ENCODE assay signal across 8 cellular contexts in genomic region chr18:57630002-57630758, GRCh38. TPM values are rescaled to one million over a fixed set of nuclear protein-coding genes. Genes with fewer than 3 reads are reported as not detected.
DNase-seq lines count a peak whose midpoint lies in the region; ATAC-seq and TF ChIP-seq lines count a peak whose summit lies in the region.

No MANE protein-coding gene starts in this region.

- TF ChIP-seq CTCF in liver (IDR thresholded peaks at IDR 0.05; ENCODE audit: low read depth, low read length, missing input control) = peak; percentile 68

- H3K36me3 ChIP-seq in CD4-positive, CD25-positive, alpha-beta regulatory T cell (ENCODE audit: control insufficient read depth, insufficient read depth, low read length) = no peaks in the 10 kb centered on the region
- H3K36me3 ChIP-seq in liver (ENCODE audit: control insufficient read depth in 4 of 4, insufficient read depth in 3 of 4, low read depth in 1 of 4, low read length in 3 of 4) = no peaks in the 10 kb centered on the region

- no peaks in the 10 kb centered on the region for H3K9me3 ChIP-seq in CD4-positive, CD25-positive, alpha-beta regulatory T cell (ENCODE audit: control insufficient read depth in 2 of 2, low read length in 2 of 2)
- H3K9me3 ChIP-seq in liver (ENCODE audit: control insufficient read depth in 4 of 4, low read length in 3 of 4) = no peaks in the 10 kb centered on the region

- peak overlapping the region; percentile 71 for H3K27ac ChIP-seq in CD4-positive, CD25-positive, alpha-beta regulatory T cell (ENCODE audit: insufficient read depth, low read length, poor library complexity, severe bottlenecking)
- peak overlapping the region; percentile 51 to 85 for H3K27ac ChIP-seq in liver (ENCODE audit: low read depth in 1 of 2, low read length in 2 of 2)

- peaks cover 4% of the 10 kb centered on the region for H3K27me3 Mint-ChIP-seq in CD4-positive, CD25-positive, alpha-beta regulatory T cell

- H3K9ac ChIP-seq in liver (ENCODE audit: low read depth in 1 of 2, low read length in 2 of 2) = peak overlapping the region; percentile 62 to 76

- H3K4me1 Mint-ChIP-seq in CD4-positive, CD25-positive, alpha-beta regulatory T cell = peaks cover 9 to 24% (median 13%) of the 10 kb centered on the region in 4 donors

- peaks cover 12% of the 10 kb centered on the region for H3K36me3 Mint-ChIP-seq in CD4-positive, CD25-positive, alpha-beta regulatory T cell

- no peaks in the 10 kb centered on the region for H3K27me3 ChIP-seq in CD4-positive, CD25-positive, alpha-beta regulatory T cell (ENCODE audit: control insufficient read depth, insufficient read depth, low read length)
- H3K27me3 ChIP-seq in liver (ENCODE audit: control insufficient read depth in 4 of 4, insufficient read depth in 4 of 4, low read length in 3 of 4) = no peaks in the 10 kb centered on the region

- DNase-seq in CD4-positive, CD25-positive, alpha-beta regulatory T cell = peak; percentile 91 to 95 (median 92)
- DNase-seq in NCI-H748 (lab: John Stamatoyannopoulos, UW; ENCODE audit: unreplicated experiment) (peak; percentile 97), dermis microvascular lymphatic vessel endothelial cell (ENCODE audit: low read depth in 2 of 2) (peak; percentile 87 to 95)
- DNase-seq in activated CD4-positive, alpha-beta T cell treated with anti-CD3 and anti-CD28 coated beads, Interleukin-2, amount 50 U/mL, for 4 hours = peak; percentile 95
- peak; percentile 96 for DNase-seq in stimulated activated CD4-positive, alpha-beta T cell treated with anti-CD3 and anti-CD28 coated beads, Interleukin-4, amount 100 ng/mL, for 1 hour

- peak overlapping the region; percentile 88 for H3K4me3 ChIP-seq in CD4-positive, CD25-positive, alpha-beta regulatory T cell (ENCODE audit: low read depth, low read length)
- H3K4me3 ChIP-seq in liver (ENCODE audit: low read depth in 1 of 3, low read length in 3 of 3) = peak overlapping the region; percentile 82 to 86 (median 83)

- peak; percentile 98 for ATAC-seq in CD4-positive, CD25-positive, alpha-beta regulatory T cell (ENCODE audit: low read depth in 2 of 2)
- peak; percentile 92 for ATAC-seq in GM19397 (IDR thresholded peaks at IDR 0.05; ENCODE audit: unreplicated experiment)
- peak; percentile 89 for ATAC-seq in HG03565 (IDR thresholded peaks at IDR 0.05; ENCODE audit: unreplicated experiment)

- WGBS in liver = 5% methylated on average over 52 of the region's 52 CpGs

- H3K27ac Mint-ChIP-seq in CD4-positive, CD25-positive, alpha-beta regulatory T cell = peak overlapping the region; percentile 96 to 97 (median 97)

- peak; percentile 86 to 93 for TF ChIP-seq RAD21 in liver (IDR thresholded peaks at IDR 0.05)

- no peaks in the 10 kb centered on the region for H3K9me3 Mint-ChIP-seq in CD4-positive, CD25-positive, alpha-beta regulatory T cell

- peaks cover 20% of the 10 kb centered on the region for H3K4me1 ChIP-seq in CD4-positive, CD25-positive, alpha-beta regulatory T cell (ENCODE audit: control insufficient read depth, insufficient read depth, low read length, poor library complexity, severe bottlenecking)
- H3K4me1 ChIP-seq in liver (ENCODE audit: control insufficient read depth in 4 of 4, insufficient read depth in 4 of 4, low read length in 3 of 4) = peaks cover 0 to 10% (median 3%) of the 10 kb centered on the region in 4 donors

- peak overlapping the region; percentile 93 to 100 (median 98) for H3K4me3 Mint-ChIP-seq in CD4-positive, CD25-positive, alpha-beta regulatory T cell

TF ChIP-seq in liver, 16 proteins besides CTCF, POLR2A, EP300 and RAD21:
- TF ChIP-seq SP1 (IDR thresholded peaks at IDR 0.05) (peak; percentile 57), FOXA1 (IDR thresholded peaks at IDR 0.05) (no peak), MAX (IDR thresholded peaks at IDR 0.05) (peak; percentile 98), HNF4A (conservative IDR thresholded peaks at IDR 0.05) (peak in 1 of 2 donors; percentile 45), HNF4G (IDR thresholded peaks at IDR 0.05) (peak; percentile 22), FOXA2 (IDR thresholded peaks at IDR 0.05) (no peak), NR2F2 (IDR thresholded peaks at IDR 0.05) (peak; percentile 88), ATF3 (IDR thresholded peaks at IDR 0.05) (peak; percentile 49), TAF1 (conservative IDR thresholded peaks at IDR 0.05) (no peak), JUND (IDR thresholded peaks at IDR 0.05) (no peak), YY1 (IDR thresholded peaks at IDR 0.05) (peak; percentile 100), GABPA (IDR thresholded peaks at IDR 0.05 in 1 of 2, conservative IDR thresholded peaks at IDR 0.05 in 1 of 2) (peak; percentile 15 to 87), EGR1 (IDR thresholded peaks at IDR 0.05; ENCODE audit: low read depth in 2 of 2) (peak; percentile 16 to 73), RXRA (IDR thresholded peaks at IDR 0.05) (peak; percentile 66 to 85)
- TF ChIP-seq, protein P1, sequence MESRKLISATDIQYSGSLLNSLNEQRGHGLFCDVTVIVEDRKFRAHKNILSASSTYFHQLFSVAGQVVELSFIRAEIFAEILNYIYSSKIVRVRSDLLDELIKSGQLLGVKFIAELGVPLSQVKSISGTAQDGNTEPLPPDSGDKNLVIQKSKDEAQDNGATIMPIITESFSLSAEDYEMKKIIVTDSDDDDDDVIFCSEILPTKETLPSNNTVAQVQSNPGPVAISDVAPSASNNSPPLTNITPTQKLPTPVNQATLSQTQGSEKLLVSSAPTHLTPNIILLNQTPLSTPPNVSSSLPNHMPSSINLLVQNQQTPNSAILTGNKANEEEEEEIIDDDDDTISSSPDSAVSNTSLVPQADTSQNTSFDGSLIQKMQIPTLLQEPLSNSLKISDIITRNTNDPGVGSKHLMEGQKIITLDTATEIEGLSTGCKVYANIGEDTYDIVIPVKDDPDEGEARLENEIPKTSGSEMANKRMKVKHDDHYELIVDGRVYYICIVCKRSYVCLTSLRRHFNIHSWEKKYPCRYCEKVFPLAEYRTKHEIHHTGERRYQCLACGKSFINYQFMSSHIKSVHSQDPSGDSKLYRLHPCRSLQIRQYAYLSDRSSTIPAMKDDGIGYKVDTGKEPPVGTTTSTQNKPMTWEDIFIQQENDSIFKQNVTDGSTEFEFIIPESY (IDR thresholded peaks at IDR 0.05) = peak; percentile 96
- TF ChIP-seq, protein P2, sequence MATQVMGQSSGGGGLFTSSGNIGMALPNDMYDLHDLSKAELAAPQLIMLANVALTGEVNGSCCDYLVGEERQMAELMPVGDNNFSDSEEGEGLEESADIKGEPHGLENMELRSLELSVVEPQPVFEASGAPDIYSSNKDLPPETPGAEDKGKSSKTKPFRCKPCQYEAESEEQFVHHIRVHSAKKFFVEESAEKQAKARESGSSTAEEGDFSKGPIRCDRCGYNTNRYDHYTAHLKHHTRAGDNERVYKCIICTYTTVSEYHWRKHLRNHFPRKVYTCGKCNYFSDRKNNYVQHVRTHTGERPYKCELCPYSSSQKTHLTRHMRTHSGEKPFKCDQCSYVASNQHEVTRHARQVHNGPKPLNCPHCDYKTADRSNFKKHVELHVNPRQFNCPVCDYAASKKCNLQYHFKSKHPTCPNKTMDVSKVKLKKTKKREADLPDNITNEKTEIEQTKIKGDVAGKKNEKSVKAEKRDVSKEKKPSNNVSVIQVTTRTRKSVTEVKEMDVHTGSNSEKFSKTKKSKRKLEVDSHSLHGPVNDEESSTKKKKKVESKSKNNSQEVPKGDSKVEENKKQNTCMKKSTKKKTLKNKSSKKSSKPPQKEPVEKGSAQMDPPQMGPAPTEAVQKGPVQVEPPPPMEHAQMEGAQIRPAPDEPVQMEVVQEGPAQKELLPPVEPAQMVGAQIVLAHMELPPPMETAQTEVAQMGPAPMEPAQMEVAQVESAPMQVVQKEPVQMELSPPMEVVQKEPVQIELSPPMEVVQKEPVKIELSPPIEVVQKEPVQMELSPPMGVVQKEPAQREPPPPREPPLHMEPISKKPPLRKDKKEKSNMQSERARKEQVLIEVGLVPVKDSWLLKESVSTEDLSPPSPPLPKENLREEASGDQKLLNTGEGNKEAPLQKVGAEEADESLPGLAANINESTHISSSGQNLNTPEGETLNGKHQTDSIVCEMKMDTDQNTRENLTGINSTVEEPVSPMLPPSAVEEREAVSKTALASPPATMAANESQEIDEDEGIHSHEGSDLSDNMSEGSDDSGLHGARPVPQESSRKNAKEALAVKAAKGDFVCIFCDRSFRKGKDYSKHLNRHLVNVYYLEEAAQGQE (IDR thresholded peaks at IDR 0.05) = peak; percentile 61

RNA-seq across cellular contexts. Expression of gene NARS1, which starts 8.5 kb away (rescaled TPM):
- total RNA-seq in CD4-positive, CD25-positive, alpha-beta regulatory T cell = 84.7 TPM
- 10 to 100 TPM; 37.7 to 59.9 (median 48.9) TPM for polyA plus RNA-seq in CD4-positive, CD25-positive, alpha-beta regulatory T cell
- total RNA-seq in dermis microvascular lymphatic vessel endothelial cell (81.5 and 83.8 TPM in 2 replicates), liver (10 to 100 TPM; 64.4 to 81.8 TPM)
- polyA plus RNA-seq in liver = 10 to 100 TPM; 42.6 to 60.0 TPM

RNA-seq across cellular contexts. Expression of gene FECH, which starts 43.7 kb away (rescaled TPM):
- 11.2 TPM for total RNA-seq in CD4-positive, CD25-positive, alpha-beta regulatory T cell
- polyA plus RNA-seq in CD4-positive, CD25-positive, alpha-beta regulatory T cell = 10 to 100 TPM; 13.1 to 20.2 (median 16.4) TPM
- total RNA-seq in dermis microvascular lymphatic vessel endothelial cell = 34.9 and 47.6 TPM in 2 replicates
- total RNA-seq in liver = 1,000 to 10,000 TPM in 1 of 2 donors, 10 to 100 TPM in 1; 45.6 to 1,262 TPM
- 10 to 100 TPM; 13.8 to 38.7 TPM for polyA plus RNA-seq in liver

Comparison
In these comparisons a context has a peak if more than half of its experiments do, and no peak if none do; other contexts are left out.
1. Peak in every context shown above with its lines: DNase-seq, ATAC-seq, H3K4me3 ChIP-seq and H3K27ac ChIP-seq.